In genomic region chr17:72387969-72388368, GRCh38 we compare ENCODE assay signal across 1 cellular context.
TF ChIP-seq lines count a peak whose summit lies in the region.

No MANE protein-coding gene starts in this region.

TF ChIP-seq in HepG2, 621 proteins besides CTCF, POLR2A, EP300 and RAD21 (continued from another document):
- TF ChIP-seq ARID3A (IDR thresholded peaks at IDR 0.05; ENCODE audit: low read depth, low read length) (no peak), ZNF703 (CRISPR knock-in tag; IDR thresholded peaks at IDR 0.05; ENCODE audit: borderline replicate concordance) (0 out of 2 replicates have a peak, but pooled peaks have one; percentile 2), ZNF850 (CRISPR knock-in tag; conservative IDR thresholded peaks at IDR 0.05) (no peak), SIX4 (CRISPR knock-in tag; IDR thresholded peaks at IDR 0.05) (no peak), ZC3H13 (CRISPR knock-in tag; IDR thresholded peaks at IDR 0.05) (no peak), ATF4 (CRISPR knock-in tag; IDR thresholded peaks at IDR 0.05) (0 out of 4 replicates have a peak, but pooled peaks of 1 of the 2 experiments have one; percentile 15), NFKBIZ (CRISPR knock-in tag; IDR thresholded peaks at IDR 0.05) (no peak), ZHX1 (CRISPR knock-in tag; IDR thresholded peaks at IDR 0.05; ENCODE audit: low read depth) (no peak), ZBTB10 (CRISPR knock-in tag; IDR thresholded peaks at IDR 0.05; ENCODE audit: borderline replicate concordance) (peak; percentile 58; the same call in 1 of the 2 replicates), TOE1 (CRISPR knock-in tag; IDR thresholded peaks at IDR 0.05) (no peak), ZFP41 (CRISPR knock-in tag; IDR thresholded peaks at IDR 0.05; ENCODE audit: borderline replicate concordance) (no peak), ZNF678 (CRISPR knock-in tag; IDR thresholded peaks at IDR 0.05) (no peak), HDAC2 (CRISPR knock-in tag; IDR thresholded peaks at IDR 0.05) (no peak)
- TF ChIP-seq, protein P1, sequence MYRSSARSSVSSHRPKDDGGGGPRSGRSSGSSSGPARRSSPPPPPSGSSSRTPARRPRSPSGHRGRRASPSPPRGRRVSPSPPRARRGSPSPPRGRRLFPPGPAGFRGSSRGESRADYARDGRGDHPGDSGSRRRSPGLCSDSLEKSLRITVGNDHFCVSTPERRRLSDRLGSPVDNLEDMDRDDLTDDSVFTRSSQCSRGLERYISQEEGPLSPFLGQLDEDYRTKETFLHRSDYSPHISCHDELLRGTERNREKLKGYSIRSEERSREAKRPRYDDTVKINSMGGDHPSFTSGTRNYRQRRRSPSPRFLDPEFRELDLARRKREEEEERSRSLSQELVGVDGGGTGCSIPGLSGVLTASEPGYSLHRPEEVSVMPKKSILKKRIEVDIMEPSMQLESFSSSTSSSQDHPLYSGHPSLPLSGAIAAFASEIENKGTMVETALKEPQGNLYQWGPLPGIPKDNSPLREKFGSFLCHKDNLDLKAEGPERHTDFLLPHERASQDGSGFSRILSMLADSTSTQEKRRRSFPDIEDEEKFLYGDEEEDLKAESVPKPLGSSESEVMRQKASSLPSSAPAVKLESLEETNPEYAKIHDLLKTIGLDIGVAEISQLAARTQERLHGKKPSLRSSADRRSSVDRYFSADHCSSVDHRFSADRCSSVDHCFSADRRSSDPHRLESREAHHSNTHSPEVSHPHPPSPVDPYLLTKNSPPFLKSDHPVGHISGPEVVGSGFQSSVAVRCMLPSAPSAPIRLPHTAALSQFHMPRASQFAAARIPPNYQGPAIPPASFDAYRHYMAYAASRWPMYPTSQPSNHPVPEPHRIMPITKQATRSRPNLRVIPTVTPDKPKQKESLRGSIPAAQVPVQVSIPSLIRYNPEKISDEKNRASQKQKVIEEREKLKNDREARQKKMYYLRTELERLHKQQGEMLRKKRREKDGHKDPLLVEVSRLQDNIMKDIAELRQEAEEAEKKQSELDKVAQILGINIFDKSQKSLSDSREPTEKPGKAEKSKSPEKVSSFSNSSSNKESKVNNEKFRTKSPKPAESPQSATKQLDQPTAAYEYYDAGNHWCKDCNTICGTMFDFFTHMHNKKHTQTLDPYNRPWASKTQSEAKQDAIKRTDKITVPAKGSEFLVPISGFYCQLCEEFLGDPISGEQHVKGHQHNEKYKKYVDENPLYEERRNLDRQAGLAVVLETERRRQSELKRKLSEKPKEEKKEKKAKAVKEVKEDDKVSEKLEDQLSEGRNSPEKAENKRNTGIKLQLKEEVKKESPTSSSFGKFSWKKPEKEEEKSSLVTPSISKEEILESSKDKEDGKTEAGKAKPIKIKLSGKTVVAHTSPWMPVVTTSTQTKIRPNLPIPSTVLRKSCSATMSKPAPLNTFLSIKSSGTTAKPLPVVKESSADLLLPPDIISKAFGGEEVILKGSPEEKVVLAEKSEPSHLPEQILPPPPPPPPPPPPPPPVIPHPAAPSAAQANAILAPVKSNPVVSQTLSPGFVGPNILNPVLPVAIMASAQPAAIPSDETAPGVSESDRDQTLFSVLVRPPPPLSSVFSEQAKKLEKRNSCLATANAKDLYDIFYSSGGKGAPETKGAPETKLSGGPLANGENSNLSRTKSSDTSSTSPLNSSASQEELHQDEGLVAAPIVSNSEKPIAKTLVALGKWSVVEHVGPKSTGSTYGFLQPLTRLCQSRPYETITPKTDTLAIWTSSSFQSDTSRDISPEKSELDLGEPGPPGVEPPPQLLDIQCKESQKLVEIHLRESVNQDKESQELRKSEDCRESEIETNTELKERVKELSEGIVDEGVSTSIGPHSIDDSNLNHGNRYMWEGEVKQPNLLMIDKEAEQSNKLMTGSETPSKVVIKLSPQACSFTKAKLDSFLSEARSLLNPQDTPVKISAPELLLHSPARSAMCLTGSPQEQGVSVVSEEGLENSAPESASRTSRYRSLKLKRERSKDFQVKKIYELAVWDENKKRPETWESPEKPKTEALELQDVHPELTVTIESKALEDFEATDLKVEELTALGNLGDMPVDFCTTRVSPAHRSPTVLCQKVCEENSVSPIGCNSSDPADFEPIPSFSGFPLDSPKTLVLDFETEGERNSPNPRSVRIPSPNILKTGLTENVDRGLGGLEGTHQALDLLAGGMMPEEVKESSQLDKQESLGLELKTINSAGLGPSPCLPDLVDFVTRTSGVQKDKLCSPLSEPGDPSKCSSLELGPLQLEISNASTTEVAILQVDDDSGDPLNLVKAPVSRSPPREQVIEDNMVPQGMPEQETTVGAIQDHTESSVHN (CRISPR knock-in tag; IDR thresholded peaks at IDR 0.05), result no peak
